8 cellular contexts compared by ENCODE assay signal in the genomic region with DNA sequence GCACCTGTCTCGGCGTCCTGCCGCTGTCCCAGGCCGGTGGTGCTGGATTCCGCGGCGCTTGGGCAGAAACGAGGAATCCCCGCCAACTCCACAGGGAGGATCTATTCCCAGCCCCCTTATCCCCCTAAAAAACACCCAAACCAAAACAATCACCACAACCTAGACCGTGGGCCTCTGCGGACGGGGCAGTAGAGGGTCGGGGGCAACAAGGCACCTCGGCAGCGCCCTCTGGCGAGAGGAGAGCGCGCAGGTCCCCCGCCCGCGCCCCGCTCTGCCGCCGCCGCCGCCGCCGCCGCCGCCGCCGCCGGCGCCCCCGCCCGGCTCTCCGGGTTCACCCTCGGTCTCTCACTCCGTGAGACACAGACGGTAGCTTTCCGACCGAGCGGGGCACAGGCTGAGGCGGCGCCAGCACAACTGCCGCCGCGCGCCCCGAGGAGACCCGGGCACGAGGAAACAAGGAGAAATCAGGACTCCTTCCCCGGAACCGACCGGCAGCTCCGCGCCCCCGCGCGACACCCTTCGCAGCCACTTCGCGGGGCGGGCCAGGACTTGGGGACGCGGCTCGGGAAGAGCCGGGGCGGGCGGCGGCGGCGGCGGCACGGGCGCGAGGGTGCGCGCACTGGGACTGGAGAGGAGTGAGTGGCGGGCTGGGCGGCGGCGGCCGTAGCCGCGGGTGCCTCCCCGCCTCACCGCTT.
A peak's percentile ranks its signal among the peaks of the same experiment; 100 is the strongest.
DNase-seq lines count a peak whose midpoint lies in the region; ATAC-seq, FAIRE-seq and TF ChIP-seq lines count a peak whose summit lies in the region.

SLC35F1 (plus strand) TSS at position 360 of the 695 bp plus-strand sequence.

- TF ChIP-seq CTCF in AG09309 (IDR thresholded peaks at IDR 0.05; ENCODE audit: control insufficient read depth, insufficient read depth, low read depth, low read length, missing control alignments), result peak; percentile 34
- peak; percentile 57 for TF ChIP-seq CTCF in retinal pigment epithelial cell (conservative IDR thresholded peaks at IDR 0.05; ENCODE audit: low read depth, low read length)

- ATAC-seq in GM18508 (IDR thresholded peaks at IDR 0.05; ENCODE audit: insufficient read depth, unreplicated experiment) (peak; percentile 39), HG03025 (IDR thresholded peaks at IDR 0.05; ENCODE audit: low FRiP score, unreplicated experiment) (peak; percentile 65)

- no peak for TF ChIP-seq POLR2A in H54 (IDR thresholded peaks at IDR 0.05; ENCODE audit: low read depth, low read length)

- no peak for FAIRE-seq in H54 (lab: Jason Lieb, UNC)

- H3K4me3 ChIP-seq in AG09309 (ENCODE audit: control insufficient read depth, low read depth, low read length), result peak within 1 kb of the TSS; percentile 41
- peak within 1 kb of the TSS; percentile 56 for H3K4me3 ChIP-seq in retinal pigment epithelial cell (ENCODE audit: low read length)

- DNase-seq in AG09309 (ENCODE audit: low read depth), result no peak
- peak; percentile 75 for DNase-seq in NCI-H526 treated with DMSO at 0.1 percent for 48 hours (lab: John Stamatoyannopoulos, UW)
- peak in 49 of 56 donors; percentile 7 to 75 (median 45) for DNase-seq in amygdala (lab: John Stamatoyannopoulos, UW)
- DNase-seq in hypothalamus (lab: John Stamatoyannopoulos, UW), result peak in 43 of 51 donors; percentile 14 to 80 (median 54)
- DNase-seq in retinal pigment epithelial cell (ENCODE audit: low read depth), result no peak
- DNase-seq in H54 (ENCODE audit: insufficient read length, low spot score), result no peak

Comparison
In these comparisons a context has a peak if more than half of its experiments do, and no peak if none do; other contexts are left out.
1. DNase-seq: peak in NCI-H526 treated with DMSO at 0.1 percent for 48 hours (single experiment), amygdala (49 of 56) and hypothalamus (43 of 51); none in AG09309 (single experiment), retinal pigment epithelial cell (single experiment) and H54 (single experiment).